8 cellular contexts compared by ENCODE assay signal in the genomic region with DNA sequence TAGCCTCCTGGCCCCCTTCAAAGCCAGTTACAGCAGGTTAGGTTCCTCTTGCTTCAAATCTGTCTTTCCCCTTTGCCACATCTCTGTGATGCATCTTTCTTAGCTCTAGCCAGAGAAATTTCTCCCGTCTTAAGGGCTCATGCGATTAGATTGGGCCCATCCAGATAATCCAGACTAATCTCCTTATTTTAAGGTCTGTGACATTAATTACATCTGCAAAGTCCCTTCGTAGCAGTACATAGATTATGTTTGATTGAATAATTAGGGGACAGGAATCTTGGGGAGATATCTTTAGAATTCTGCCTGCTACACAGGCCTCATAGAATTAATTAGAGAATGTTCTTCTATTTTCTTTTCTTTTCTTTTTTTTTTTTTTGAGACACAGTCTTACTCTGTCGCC.
"Had no signal": no experiment of that assay in that cellular context is flagged by ENCODE, and none has a peak within 500 bp of the region (broad histone marks: within the 10 kb centered on the region; RNA-seq: fewer than 3 reads in every experiment).

No MANE protein-coding gene starts in this region.

- H3K27ac ChIP-seq: GM23248 had no signal

- H3K27ac Mint-ChIP-seq: HFFc6, IgD-negative memory B cell had no signal

- H3K9me3 Mint-ChIP-seq: HFFc6 had no signal

- FAIRE-seq: HTR-8/SVneo had no signal

- H3K4me3 ChIP-seq: GM23248, HAP-1 had no signal

- H3K36me3 ChIP-seq: HAP-1 had no signal

- DNase-seq: GM23248, GOT3, H7, HFFc6, KBM-7 had no signal

- H3K9me3 ChIP-seq: HAP-1 had no signal

- H3K27me3 Mint-ChIP-seq: IgD-negative memory B cell had no signal

- H3K4me3 Mint-ChIP-seq: HFFc6, IgD-negative memory B cell had no signal
